11 cellular contexts compared by ENCODE assay signal in genomic region chr9:35662437-35662836, GRCh38. TPM values are rescaled to one million over a fixed set of nuclear protein-coding genes. Genes with fewer than 3 reads are reported as not detected.
DNase-seq lines count a peak whose midpoint lies in the region; ATAC-seq and TF ChIP-seq lines count a peak whose summit lies in the region.
"Had no signal": no experiment of that assay in that cellular context is flagged by ENCODE, and none has a peak within 500 bp of the region (broad histone marks: within the 10 kb centered on the region; RNA-seq: fewer than 3 reads in every experiment).

No MANE protein-coding gene starts in this region.

- POLR2A ChIA-PET in activated B cell treated with CpG ODN at 0.5 μM for 24 hours (lab: Charles Lee) = interaction anchor here (1.0 to 4.2 kb wide), 4 partner anchors 15 to 46 kb away, joined by 3 to 16 read pairs (median 4); partner anchors contain the start of gene CD72

- peak overlapping the region; percentile 23 for H3K4me3 Mint-ChIP-seq in activated naive CD4-positive, alpha-beta T cell treated with anti-CD3 and anti-CD28 coated beads, Interleukin-2, amount 50 U/mL, for 24 hours
- no peak overlapping the region for H3K4me3 Mint-ChIP-seq in activated B cell treated with CpG ODN at 0.5 μM for 24 hours
- H3K4me3 Mint-ChIP-seq in glutamatergic neuron (ENCODE audit: unreplicated experiment) = peak overlapping the region; percentile 22

- CTCF ChIA-PET in activated B cell treated with CpG ODN at 0.5 μM for 24 hours (lab: Charles Lee) = interaction anchor here (2.3 to 12.0 kb wide), 2 partner anchors 34 to 47 kb away, joined by 12 to 127 read pairs; partner anchors contain the start of gene CD72

- ATAC-seq in activated B cell treated with CpG ODN at 0.5 μM for 24 hours (ENCODE audit: low read depth) (no peak), GM19397 (IDR thresholded peaks at IDR 0.05; ENCODE audit: unreplicated experiment) (no peak)
- ATAC-seq: PC-3 had no signal

- intact Hi-C loops in activated B cell treated with CpG ODN at 0.5 μM for 24 hours (cut with micrococcal nuclease) = no loop called here

- no peaks in the 10 kb centered on the region for H3K36me3 Mint-ChIP-seq in activated naive CD4-positive, alpha-beta T cell treated with anti-CD3 and anti-CD28 coated beads, Interleukin-2, amount 50 U/mL, for 24 hours
- H3K36me3 Mint-ChIP-seq in activated B cell treated with CpG ODN at 0.5 μM for 24 hours (ENCODE audit: low read depth) = peaks cover 33% of the 10 kb centered on the region
- peaks cover 3% of the 10 kb centered on the region for H3K36me3 Mint-ChIP-seq in glutamatergic neuron (ENCODE audit: unreplicated experiment)

- peak overlapping the region; percentile 79 for H3K27ac ChIP-seq in thymus (ENCODE audit: low read depth)

- no peak for DNase-seq in activated naive CD4-positive, alpha-beta T cell treated with anti-CD3 and anti-CD28 coated beads, Interleukin-2, amount 50 U/mL, for 16 hours
- no peak for DNase-seq in activated B cell treated with CpG ODN at 0.5 μM for 24 hours
- DNase-seq in glutamatergic neuron = no peak
- no peak for DNase-seq in HCEC 1CT
- DNase-seq in hepatic stellate cell (ENCODE audit: low spot score) = no peak
- DNase-seq: PC-3 had no signal

- no peaks in the 10 kb centered on the region for H3K27me3 ChIP-seq in thymus (ENCODE audit: control insufficient read depth, insufficient read depth)

- peaks cover 59% of the 10 kb centered on the region for H3K4me1 ChIP-seq in thymus (ENCODE audit: control insufficient read depth, insufficient read depth, low read length)

- peaks cover 77% of the 10 kb centered on the region for H3K4me1 Mint-ChIP-seq in activated naive CD4-positive, alpha-beta T cell treated with anti-CD3 and anti-CD28 coated beads, Interleukin-2, amount 50 U/mL, for 24 hours
- H3K4me1 Mint-ChIP-seq in activated B cell treated with CpG ODN at 0.5 μM for 24 hours (peaks cover 71% of the 10 kb centered on the region), glutamatergic neuron (ENCODE audit: low read depth, unreplicated experiment) (peaks cover 14% of the 10 kb centered on the region)

- no peaks in the 10 kb centered on the region for H3K9me3 ChIP-seq in thymus (ENCODE audit: control insufficient read depth)

- TF ChIP-seq CTCF in activated B cell treated with CpG ODN at 0.5 μM for 24 hours (IDR thresholded peaks at IDR 0.05) (no peak), glutamatergic neuron (IDR thresholded peaks at IDR 0.05; ENCODE audit: partially characterized antibody, unreplicated experiment) (no peak)

- no peak overlapping the region for H3K4me3 ChIP-seq in thymus (ENCODE audit: low read length)
- H3K4me3 ChIP-seq: smooth muscle cell had no signal

- 94% methylated on average over 7 of the region's 7 CpGs for WGBS in thymus

- no peaks in the 10 kb centered on the region for H3K9me3 Mint-ChIP-seq in activated naive CD4-positive, alpha-beta T cell treated with anti-CD3 and anti-CD28 coated beads, Interleukin-2, amount 50 U/mL, for 24 hours
- H3K9me3 Mint-ChIP-seq in activated B cell treated with CpG ODN at 0.5 μM for 24 hours (no peaks in the 10 kb centered on the region), glutamatergic neuron (ENCODE audit: unreplicated experiment) (peaks cover 11% of the 10 kb centered on the region)

- H3K36me3 ChIP-seq in thymus (ENCODE audit: control insufficient read depth, insufficient read depth) = peaks cover 16% of the 10 kb centered on the region

- peak overlapping the region; percentile 13 for H3K27ac Mint-ChIP-seq in activated naive CD4-positive, alpha-beta T cell treated with anti-CD3 and anti-CD28 coated beads, Interleukin-2, amount 50 U/mL, for 24 hours
- H3K27ac Mint-ChIP-seq in activated B cell treated with CpG ODN at 0.5 μM for 24 hours = peak overlapping the region; percentile 75
- no peak overlapping the region for H3K27ac Mint-ChIP-seq in glutamatergic neuron (ENCODE audit: unreplicated experiment)

- peaks cover 2% of the 10 kb centered on the region for H3K27me3 Mint-ChIP-seq in activated naive CD4-positive, alpha-beta T cell treated with anti-CD3 and anti-CD28 coated beads, Interleukin-2, amount 50 U/mL, for 24 hours
- H3K27me3 Mint-ChIP-seq in activated B cell treated with CpG ODN at 0.5 μM for 24 hours = peaks cover 5% of the 10 kb centered on the region
- peaks cover 10% of the 10 kb centered on the region for H3K27me3 Mint-ChIP-seq in glutamatergic neuron (ENCODE audit: unreplicated experiment)

RNA-seq across cellular contexts. Expression of gene ARHGEF39, which starts 2.6 kb away (rescaled TPM):
- 0.59 and 0.89 TPM in 2 replicates for total RNA-seq in activated B cell treated with CpG ODN at 0.5 μM for 24 hours
- 2.6 TPM for total RNA-seq in glutamatergic neuron (ENCODE audit: unreplicated experiment)
- 1.5 TPM for polyA plus RNA-seq in thymus

RNA-seq across cellular contexts. Expression of gene CCDC107, which starts 4.3 kb away (rescaled TPM):
- 32.5 and 34.5 TPM in 2 replicates for total RNA-seq in activated B cell treated with CpG ODN at 0.5 μM for 24 hours
- total RNA-seq in glutamatergic neuron (ENCODE audit: unreplicated experiment) = 32.5 TPM
- polyA plus RNA-seq in thymus = 43.2 TPM

RNA-seq across cellular contexts. Expression of gene RMRP, which starts 4.6 kb away (rescaled TPM):
- total RNA-seq in activated B cell treated with CpG ODN at 0.5 μM for 24 hours (8,247 and 9,516 TPM in 2 replicates), glutamatergic neuron (ENCODE audit: unreplicated experiment) (35,708 TPM)
- 13.0 TPM for polyA plus RNA-seq in thymus
- polyA plus RNA-seq: smooth muscle cell had no signal

RNA-seq across cellular contexts. Expression of gene CA9, which starts 11.3 kb away (rescaled TPM):
- total RNA-seq in activated B cell treated with CpG ODN at 0.5 μM for 24 hours (0.86 TPM in 1 of 2 replicates, not detected in the other), glutamatergic neuron (ENCODE audit: unreplicated experiment) (not detected)
- polyA plus RNA-seq in thymus = 0.50 TPM
- polyA plus RNA-seq: smooth muscle cell had no signal

RNA-seq across cellular contexts. Expression of gene SIT1, which starts 11.7 kb away (rescaled TPM):
- total RNA-seq in activated B cell treated with CpG ODN at 0.5 μM for 24 hours = 27.5 and 28.0 TPM in 2 replicates
- 3.4 TPM for total RNA-seq in glutamatergic neuron (ENCODE audit: unreplicated experiment)
- 42.2 TPM for polyA plus RNA-seq in thymus
- total RNA-seq: dermis microvascular lymphatic vessel endothelial cell, PC-3, smooth muscle cell had no signal
- polyA plus RNA-seq: smooth muscle cell had no signal
